In the genomic region with DNA sequence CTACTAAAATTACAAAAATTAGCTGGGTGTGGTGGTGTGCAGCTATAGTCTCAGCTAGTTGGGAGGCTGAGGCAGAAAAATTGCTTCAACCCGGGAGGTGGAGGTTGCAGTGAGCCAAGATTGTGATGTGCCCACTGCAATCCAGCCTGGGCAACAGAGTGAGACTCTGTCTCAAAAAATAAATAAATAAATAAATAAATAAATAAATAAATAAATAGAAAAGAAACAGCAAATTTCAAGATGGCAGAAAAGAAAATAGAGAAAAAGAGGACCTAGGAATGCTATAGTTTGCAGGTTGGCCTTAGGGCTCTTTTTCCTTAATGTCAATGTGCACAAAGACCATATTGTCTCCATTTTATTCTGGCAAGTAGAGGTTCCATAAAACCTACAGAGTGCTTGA, we compare ENCODE assay signal across 1 cellular context.
TF ChIP-seq lines count a peak whose summit lies in the region.

No MANE protein-coding gene starts in this region.

TF ChIP-seq in HEK293, 187 proteins besides CTCF, POLR2A, EP300 and RAD21 (continued from another document):
- TF ChIP-seq ZBTB44 (tag by site-specific recombination; IDR thresholded peaks at IDR 0.05) (no peak), ZFP69B (tag by site-specific recombination; IDR thresholded peaks at IDR 0.05) (no peak), ZNF664 (tag by site-specific recombination; IDR thresholded peaks at IDR 0.05) (no peak), KLF16 (tag by site-specific recombination; IDR thresholded peaks at IDR 0.05) (no peak), WT1 (tag by site-specific recombination; IDR thresholded peaks at IDR 0.05) (no peak), ZNF518A (tag by site-specific recombination; conservative IDR thresholded peaks at IDR 0.05; ENCODE audit: low read depth) (peak; percentile 79), ZNF843 (tag by site-specific recombination; IDR thresholded peaks at IDR 0.05) (no peak), ZNF654 (tag by site-specific recombination; IDR thresholded peaks at IDR 0.05; ENCODE audit: low read depth) (peak; percentile 7; the same call in 1 of the 2 replicates), ZNF792 (tag by site-specific recombination; IDR thresholded peaks at IDR 0.05) (no peak), ZNF155 (tag by site-specific recombination; IDR thresholded peaks at IDR 0.05) (no peak), ZNF354C (tag by site-specific recombination; IDR thresholded peaks at IDR 0.05; ENCODE audit: borderline replicate concordance, low read depth) (no peak), ZBTB48 (tag by site-specific recombination; IDR thresholded peaks at IDR 0.05) (no peak), ZNF514 (tag by site-specific recombination; IDR thresholded peaks at IDR 0.05) (no peak), ZBTB6 (tag by site-specific recombination; IDR thresholded peaks at IDR 0.05) (no peak), GFI1B (tag by site-specific recombination; IDR thresholded peaks at IDR 0.05) (no peak), ZXDB (tag by site-specific recombination; IDR thresholded peaks at IDR 0.05) (no peak), ZNF548 (tag by site-specific recombination; IDR thresholded peaks at IDR 0.05) (no peak), ZNF292 (tag by site-specific recombination; IDR thresholded peaks at IDR 0.05; ENCODE audit: borderline replicate concordance, low read depth) (no peak), ZNF529 (tag by site-specific recombination; IDR thresholded peaks at IDR 0.05; ENCODE audit: insufficient replicate concordance) (no peak), ZNF580 (tag by site-specific recombination; IDR thresholded peaks at IDR 0.05) (no peak), ZNF324 (tag by site-specific recombination; IDR thresholded peaks at IDR 0.05) (no peak), ZBTB8A (tag by site-specific recombination; IDR thresholded peaks at IDR 0.05) (peak; percentile 39; the same call in 1 of the 2 replicates), ZSCAN16 (tag by site-specific recombination; IDR thresholded peaks at IDR 0.05) (no peak), ZNF768 (tag by site-specific recombination; IDR thresholded peaks at IDR 0.05) (no peak), BCL11A (tag by site-specific recombination; IDR thresholded peaks at IDR 0.05; ENCODE audit: low read depth) (no peak), YY1 (tag by site-specific recombination; IDR thresholded peaks at IDR 0.05) (no peak), MYNN (tag by site-specific recombination; IDR thresholded peaks at IDR 0.05; ENCODE audit: borderline replicate concordance) (no peak), GLI2 (tag by site-specific recombination; IDR thresholded peaks at IDR 0.05; ENCODE audit: borderline replicate concordance, low read depth) (no peak; the same call in 1 of the 2 replicates), ZNF677 (tag by site-specific recombination; IDR thresholded peaks at IDR 0.05) (no peak), HOXA7 (CRISPR knock-in tag; IDR thresholded peaks at IDR 0.05; ENCODE audit: borderline replicate concordance) (no peak), ZNF391 (tag by site-specific recombination; IDR thresholded peaks at IDR 0.05; ENCODE audit: borderline replicate concordance, low read depth) (no peak), SP2 (tag by site-specific recombination; IDR thresholded peaks at IDR 0.05) (no peak), ZNF362 (tag by site-specific recombination; IDR thresholded peaks at IDR 0.05) (no peak)
- TF ChIP-seq, protein P1, sequence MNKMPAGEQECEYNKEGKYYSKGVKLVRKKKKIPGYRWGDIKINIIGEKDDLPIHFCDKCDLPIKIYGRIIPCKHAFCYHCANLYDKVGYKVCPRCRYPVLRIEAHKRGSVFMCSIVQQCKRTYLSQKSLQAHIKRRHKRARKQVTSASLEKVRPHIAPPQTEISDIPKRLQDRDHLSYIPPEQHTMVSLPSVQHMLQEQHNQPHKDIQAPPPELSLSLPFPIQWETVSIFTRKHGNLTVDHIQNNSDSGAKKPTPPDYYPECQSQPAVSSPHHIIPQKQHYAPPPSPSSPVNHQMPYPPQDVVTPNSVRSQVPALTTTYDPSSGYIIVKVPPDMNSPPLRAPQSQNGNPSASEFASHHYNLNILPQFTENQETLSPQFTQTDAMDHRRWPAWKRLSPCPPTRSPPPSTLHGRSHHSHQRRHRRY (tag by site-specific recombination; IDR thresholded peaks at IDR 0.05): no peak
- TF ChIP-seq, protein P2, sequence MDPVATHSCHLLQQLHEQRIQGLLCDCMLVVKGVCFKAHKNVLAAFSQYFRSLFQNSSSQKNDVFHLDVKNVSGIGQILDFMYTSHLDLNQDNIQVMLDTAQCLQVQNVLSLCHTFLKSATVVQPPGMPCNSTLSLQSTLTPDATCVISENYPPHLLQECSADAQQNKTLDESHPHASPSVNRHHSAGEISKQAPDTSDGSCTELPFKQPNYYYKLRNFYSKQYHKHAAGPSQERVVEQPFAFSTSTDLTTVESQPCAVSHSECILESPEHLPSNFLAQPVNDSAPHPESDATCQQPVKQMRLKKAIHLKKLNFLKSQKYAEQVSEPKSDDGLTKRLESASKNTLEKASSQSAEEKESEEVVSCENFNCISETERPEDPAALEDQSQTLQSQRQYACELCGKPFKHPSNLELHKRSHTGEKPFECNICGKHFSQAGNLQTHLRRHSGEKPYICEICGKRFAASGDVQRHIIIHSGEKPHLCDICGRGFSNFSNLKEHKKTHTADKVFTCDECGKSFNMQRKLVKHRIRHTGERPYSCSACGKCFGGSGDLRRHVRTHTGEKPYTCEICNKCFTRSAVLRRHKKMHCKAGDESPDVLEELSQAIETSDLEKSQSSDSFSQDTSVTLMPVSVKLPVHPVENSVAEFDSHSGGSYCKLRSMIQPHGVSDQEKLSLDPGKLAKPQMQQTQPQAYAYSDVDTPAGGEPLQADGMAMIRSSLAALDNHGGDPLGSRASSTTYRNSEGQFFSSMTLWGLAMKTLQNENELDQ (tag by site-specific recombination; IDR thresholded peaks at IDR 0.05; ENCODE audit: low read depth): no peak
- TF ChIP-seq, protein P3, sequence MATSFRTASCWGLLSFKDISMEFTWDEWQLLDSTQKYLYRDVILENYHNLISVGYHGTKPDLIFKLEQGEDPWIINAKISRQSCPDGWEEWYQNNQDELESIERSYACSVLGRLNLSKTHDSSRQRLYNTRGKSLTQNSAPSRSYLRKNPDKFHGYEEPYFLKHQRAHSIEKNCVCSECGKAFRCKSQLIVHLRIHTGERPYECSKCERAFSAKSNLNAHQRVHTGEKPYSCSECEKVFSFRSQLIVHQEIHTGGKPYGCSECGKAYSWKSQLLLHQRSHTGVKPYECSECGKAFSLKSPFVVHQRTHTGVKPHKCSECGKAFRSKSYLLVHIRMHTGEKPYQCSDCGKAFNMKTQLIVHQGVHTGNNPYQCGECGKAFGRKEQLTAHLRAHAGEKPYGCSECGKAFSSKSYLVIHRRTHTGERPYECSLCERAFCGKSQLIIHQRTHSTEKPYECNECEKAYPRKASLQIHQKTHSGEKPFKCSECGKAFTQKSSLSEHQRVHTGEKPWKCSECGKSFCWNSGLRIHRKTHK (tag by site-specific recombination; IDR thresholded peaks at IDR 0.05): no peak
- TF ChIP-seq, protein P4, sequence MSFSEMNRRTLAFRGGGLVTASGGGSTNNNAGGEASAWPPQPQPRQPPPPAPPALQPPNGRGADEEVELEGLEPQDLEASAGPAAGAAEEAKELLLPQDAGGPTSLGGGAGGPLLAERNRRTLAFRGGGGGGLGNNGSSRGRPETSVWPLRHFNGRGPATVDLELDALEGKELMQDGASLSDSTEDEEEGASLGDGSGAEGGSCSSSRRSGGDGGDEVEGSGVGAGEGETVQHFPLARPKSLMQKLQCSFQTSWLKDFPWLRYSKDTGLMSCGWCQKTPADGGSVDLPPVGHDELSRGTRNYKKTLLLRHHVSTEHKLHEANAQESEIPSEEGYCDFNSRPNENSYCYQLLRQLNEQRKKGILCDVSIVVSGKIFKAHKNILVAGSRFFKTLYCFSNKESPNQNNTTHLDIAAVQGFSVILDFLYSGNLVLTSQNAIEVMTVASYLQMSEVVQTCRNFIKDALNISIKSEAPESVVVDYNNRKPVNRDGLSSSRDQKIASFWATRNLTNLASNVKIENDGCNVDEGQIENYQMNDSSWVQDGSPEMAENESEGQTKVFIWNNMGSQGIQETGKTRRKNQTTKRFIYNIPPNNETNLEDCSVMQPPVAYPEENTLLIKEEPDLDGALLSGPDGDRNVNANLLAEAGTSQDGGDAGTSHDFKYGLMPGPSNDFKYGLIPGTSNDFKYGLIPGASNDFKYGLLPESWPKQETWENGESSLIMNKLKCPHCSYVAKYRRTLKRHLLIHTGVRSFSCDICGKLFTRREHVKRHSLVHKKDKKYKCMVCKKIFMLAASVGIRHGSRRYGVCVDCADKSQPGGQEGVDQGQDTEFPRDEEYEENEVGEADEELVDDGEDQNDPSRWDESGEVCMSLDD (tag by site-specific recombination; IDR thresholded peaks at IDR 0.05): no peak
TF ChIP-seq in HEK293: peak in this region for 16.
